29 cellular contexts compared by ENCODE assay signal in the genomic region with DNA sequence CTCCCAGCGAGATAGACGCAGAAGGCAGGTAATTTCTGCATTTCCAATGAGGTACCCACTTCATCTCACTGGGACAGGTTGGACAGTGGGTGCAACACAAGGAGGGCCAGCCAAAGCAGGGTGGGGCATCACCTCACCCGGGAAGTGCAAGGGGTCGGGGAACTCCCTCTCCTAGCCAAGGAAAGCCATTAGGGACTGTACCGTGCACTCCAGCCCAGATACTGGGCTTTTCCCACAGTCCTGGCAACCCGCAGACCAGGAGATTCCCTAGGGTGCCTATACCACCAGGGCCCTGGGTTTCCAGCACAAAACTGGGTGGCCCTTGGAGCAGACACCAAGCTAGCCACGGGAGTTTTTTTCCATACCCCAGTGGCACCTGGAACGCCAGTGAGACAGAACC. TPM values are rescaled to one million over a fixed set of nuclear protein-coding genes. Genes with fewer than 3 reads are reported as not detected.
"Had no signal": no experiment of that assay in that cellular context is flagged by ENCODE, and none has a peak within 500 bp of the region (broad histone marks: within the 10 kb centered on the region; RNA-seq: fewer than 3 reads in every experiment).

No MANE protein-coding gene starts in this region.

- H3K4me1 ChIP-seq: left lung, psoas muscle, sigmoid colon, testis, tibial nerve, upper lobe of left lung had no signal

- H3K36me3 Mint-ChIP-seq: naive thymus-derived CD4-positive, alpha-beta T cell; stimulated activated effector memory CD8-positive, alpha-beta T cell treated with anti-CD3 and anti-CD28 coated beads, Interleukin-12 subunit alpha, Interleukin-12 subunit beta, amount 100 ng/mL, for 72 hours had no signal

- H3K4me3 Mint-ChIP-seq: naive thymus-derived CD4-positive, alpha-beta T cell; nephron; stimulated activated effector memory CD8-positive, alpha-beta T cell treated with anti-CD3 and anti-CD28 coated beads, Interleukin-12 subunit alpha, Interleukin-12 subunit beta, amount 100 ng/mL, for 72 hours had no signal

- H3K36me3 ChIP-seq: esophagus muscularis mucosa, left lung, ovary, sigmoid colon, tibial nerve, upper lobe of left lung had no signal

- DNase-seq: dermis blood vessel endothelial cell; effector memory CD4-positive, alpha-beta T cell; foreskin melanocyte; hypothalamus; left cardiac atrium; mesenchymal stem cell; midbrain; naive thymus-derived CD4-positive, alpha-beta T cell; occipital lobe; ovary; psoas muscle; sigmoid colon; stimulated activated CD4-positive, alpha-beta T cell treated with anti-CD3 and anti-CD28 coated beads, Interleukin-2, amount 100 ng/mL, for 24 hours; stimulated activated CD4-positive, alpha-beta T cell treated with anti-CD3 and anti-CD28 coated beads, Interleukin-4, amount 100 ng/mL, for 24 hours; stimulated activated naive CD4-positive, alpha-beta T cell treated with Interleukin-2 at 50 U/mL for 16 hours; substantia nigra; upper lobe of left lung had no signal

- H3K4me1 Mint-ChIP-seq: naive thymus-derived CD4-positive, alpha-beta T cell; nephron; stimulated activated effector memory CD8-positive, alpha-beta T cell treated with anti-CD3 and anti-CD28 coated beads, Interleukin-12 subunit alpha, Interleukin-12 subunit beta, amount 100 ng/mL, for 72 hours had no signal

- H3K9me3 ChIP-seq: esophagus muscularis mucosa, ovary, psoas muscle, sigmoid colon, testis, tibial nerve, upper lobe of left lung had no signal

- H3K4me3 ChIP-seq: coronary artery, esophagus muscularis mucosa, left lung, ovary, psoas muscle, sigmoid colon, testis, tibial nerve, upper lobe of left lung had no signal

- H3K27me3 ChIP-seq: esophagus muscularis mucosa, left lung, ovary, sigmoid colon, testis, tibial nerve, upper lobe of left lung had no signal

- H3K27ac Mint-ChIP-seq: naive thymus-derived CD4-positive, alpha-beta T cell; nephron; stimulated activated effector memory CD8-positive, alpha-beta T cell treated with anti-CD3 and anti-CD28 coated beads, Interleukin-12 subunit alpha, Interleukin-12 subunit beta, amount 100 ng/mL, for 72 hours had no signal

- H3K27ac ChIP-seq: coronary artery, left lung, ovary, psoas muscle, sigmoid colon, testis, tibial nerve, upper lobe of left lung had no signal

- FAIRE-seq: endothelial cell of umbilical vein, islet of Langerhans, urothelium cell line had no signal

- H3K27me3 Mint-ChIP-seq: naive thymus-derived CD4-positive, alpha-beta T cell had no signal

RNA-seq across cellular contexts. Expression of a gene that starts 17.2 kb away (rescaled TPM):
- total RNA-seq: endothelial cell of umbilical vein; kidney epithelial cell; naive thymus-derived CD4-positive, alpha-beta T cell; renal cortical epithelial cell had no signal
- polyA plus RNA-seq: endothelial cell of umbilical vein; naive thymus-derived CD4-positive, alpha-beta T cell had no signal
